14 cellular contexts compared by ENCODE assay signal in the genomic region with DNA sequence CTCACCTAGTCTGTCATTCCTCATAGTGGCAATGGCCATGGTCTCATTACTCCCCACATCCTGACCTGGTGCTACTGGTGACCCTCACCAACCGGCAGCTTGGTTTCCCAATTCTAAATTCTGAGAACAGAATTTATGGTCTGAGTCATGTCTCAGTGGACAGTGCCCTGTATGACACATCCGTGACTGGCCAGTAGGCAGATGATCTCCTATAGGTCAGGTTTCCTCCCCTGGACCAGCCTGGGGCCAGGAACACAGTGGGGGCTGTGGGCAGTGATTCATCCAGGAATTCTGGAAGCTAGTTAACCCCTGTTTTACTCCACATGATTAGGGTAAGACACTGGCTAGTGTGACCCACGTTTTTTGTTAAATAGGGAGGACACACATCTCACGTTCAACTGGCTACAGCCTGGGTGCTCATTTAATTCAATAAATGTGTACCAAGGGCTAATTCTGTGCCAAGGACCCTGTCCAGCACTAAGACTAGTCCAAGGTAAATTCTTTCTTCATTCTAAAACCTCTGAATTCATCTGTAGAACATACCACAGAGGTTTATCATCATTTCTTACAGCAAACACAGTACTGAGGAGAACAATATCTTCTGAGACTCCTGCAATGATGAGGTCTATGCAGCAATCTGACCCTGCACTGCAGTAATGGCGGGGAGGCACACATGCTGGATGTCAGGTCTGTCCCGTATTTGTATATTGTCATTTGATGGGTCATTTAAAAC.
DNase-seq lines count a peak whose midpoint lies in the region; ATAC-seq, FAIRE-seq and TF ChIP-seq lines count a peak whose summit lies in the region.
"Had no signal": no experiment of that assay in that cellular context is flagged by ENCODE, and none has a peak within 500 bp of the region (broad histone marks: within the 10 kb centered on the region; RNA-seq: fewer than 3 reads in every experiment).

No MANE protein-coding gene starts in this region.

- intact Hi-C loops in Caco-2 (cut with micrococcal nuclease; ENCODE audit: unreplicated experiment) (no loop called here), PC-3 (cut with micrococcal nuclease) (loop anchor here (1.0 to 5.0 kb wide), 3 partner anchors 14 to 251 kb away; partner anchors contain the start of gene TBX3), mucosa of descending colon (cut with DNase I, micrococcal nuclease) (no loop called here)

- no TSS peak for BruUV-seq in Caco-2 (replicated peaks; lab: Mats Ljungman, UMichigan)
- BruUV-seq in PC-3 (replicated peaks; lab: Mats Ljungman, UMichigan), result no TSS peak

- no peak overlapping the region for H3K23ac ChIP-seq in H1 (ENCODE audit: insufficient read length)

- no peak overlapping the region for H2BK5ac ChIP-seq in H1 (ENCODE audit: low read depth, low read length)

- no peak for FAIRE-seq in H1 (lab: Jason Lieb, UNC)
- FAIRE-seq: endothelial cell of umbilical vein, GM12878 had no signal

- H3K4me1 ChIP-seq in Caco-2, result peaks cover 20% of the 10 kb centered on the region
- peaks cover 28% of the 10 kb centered on the region for H3K4me1 ChIP-seq in PC-3 (ENCODE audit: insufficient read depth, low read length)
- no peaks in the 10 kb centered on the region for H3K4me1 ChIP-seq in H1 (replicated peaks in 1 of 4; ENCODE audit: control insufficient read depth in 3 of 4, insufficient read depth in 4 of 4, low read length in 3 of 4)
- no peaks in the 10 kb centered on the region for H3K4me1 ChIP-seq in mucosa of descending colon (ENCODE audit: low read depth)

- no peaks in the 10 kb centered on the region for H3K27me3 Mint-ChIP-seq in Caco-2 (ENCODE audit: insufficient read depth, unreplicated experiment)
- H3K27me3 Mint-ChIP-seq in activated naive CD8-positive, alpha-beta T cell treated with anti-CD3 and anti-CD28 coated beads, Interleukin-2, amount 50 U/mL, for 24 hours, result no peaks in the 10 kb centered on the region
- H3K27me3 Mint-ChIP-seq: CD4-positive, alpha-beta memory T cell; T-helper 17 cell had no signal

- no peaks in the 10 kb centered on the region for H3K36me3 Mint-ChIP-seq in Caco-2 (ENCODE audit: insufficient read depth, unreplicated experiment)
- H3K36me3 Mint-ChIP-seq in activated naive CD8-positive, alpha-beta T cell treated with anti-CD3 and anti-CD28 coated beads, Interleukin-2, amount 50 U/mL, for 24 hours (ENCODE audit: low read depth), result no peaks in the 10 kb centered on the region
- H3K36me3 Mint-ChIP-seq: CD4-positive, alpha-beta memory T cell had no signal

- H3K9me3 Mint-ChIP-seq in Caco-2 (ENCODE audit: unreplicated experiment), result peaks cover 22% of the 10 kb centered on the region
- H3K9me3 Mint-ChIP-seq in activated naive CD8-positive, alpha-beta T cell treated with anti-CD3 and anti-CD28 coated beads, Interleukin-2, amount 50 U/mL, for 24 hours, result peaks cover 14% of the 10 kb centered on the region

- WGBS in H1 (ENCODE audit: extremely low coverage in 1 of 2, insufficient coverage in 1 of 2, insufficient read length in 1 of 2, insufficient replicate concordance in 2 of 2, low coverage in 1 of 2, low lambda C conversion rate in 2 of 2, missing lambda C conversion rate in 1 of 2), 2 experiments, result 90% methylated on average over 6 of the region's 6 CpGs; no CpG with 5 or more reads in 1 of the 2 experiments

- no peaks in the 10 kb centered on the region for H3K36me3 ChIP-seq in Caco-2 (ENCODE audit: control insufficient read depth, insufficient read depth, low read length)
- no peaks in the 10 kb centered on the region for H3K36me3 ChIP-seq in PC-3 (ENCODE audit: low read depth, low read length)
- no peaks in the 10 kb centered on the region for H3K36me3 ChIP-seq in H1 (ENCODE audit: control insufficient read depth in 2 of 4, insufficient read depth in 4 of 4, low read length in 3 of 4)
- H3K36me3 ChIP-seq in mucosa of descending colon (ENCODE audit: low read depth), result no peaks in the 10 kb centered on the region

- no peaks in the 10 kb centered on the region for H3K23me2 ChIP-seq in H1 (ENCODE audit: low read depth, low read length)

- peak overlapping the region; percentile 42 for H4K91ac ChIP-seq in H1 (replicated peaks; ENCODE audit: insufficient read length, low read length)

- H3K56ac ChIP-seq in H1 (replicated peaks; ENCODE audit: insufficient read length, low read depth, low read length), result no peak overlapping the region

- H2AFZ ChIP-seq in PC-3 (ENCODE audit: low read length) (peak overlapping the region; percentile 25), H1 (ENCODE audit: low read length) (no peak overlapping the region)

- no peak overlapping the region for H2BK20ac ChIP-seq in H1 (ENCODE audit: low read length)

- H3F3A ChIP-seq in PC-3 (ENCODE audit: low read length, unreplicated experiment), result peaks cover 3% of the 10 kb centered on the region

- H3K9me3 ChIP-seq in Caco-2, result peaks cover 8% of the 10 kb centered on the region; the same call in 1 of the 2 replicates
- H3K9me3 ChIP-seq in PC-3 (ENCODE audit: low read length), result peaks cover 8% of the 10 kb centered on the region; the same call in 1 of the 2 replicates
- peaks cover 0 to 4% of the 10 kb centered on the region in 2 experiments; a peak in 1 of 4 replicates for H3K9me3 ChIP-seq in H1 (ENCODE audit: insufficient read depth in 2 of 2, low read depth in 1 of 2, low read length in 1 of 2)
- no peaks in the 10 kb centered on the region for H3K9me3 ChIP-seq in mucosa of descending colon

- no peak overlapping the region for H2BK15ac ChIP-seq in H1 (ENCODE audit: low read length)

- H4K5ac ChIP-seq in H1 (ENCODE audit: insufficient read length, low read depth, low read length), result no peak overlapping the region

- H3K79me1 ChIP-seq in H1 (ENCODE audit: low read depth, low read length), result no peaks in the 10 kb centered on the region

- peak overlapping the region; percentile 36 for H3K27ac Mint-ChIP-seq in Caco-2 (ENCODE audit: unreplicated experiment)
- H3K27ac Mint-ChIP-seq in activated naive CD8-positive, alpha-beta T cell treated with anti-CD3 and anti-CD28 coated beads, Interleukin-2, amount 50 U/mL, for 24 hours, result no peak overlapping the region
- H3K27ac Mint-ChIP-seq: CD4-positive, alpha-beta memory T cell; T-helper 17 cell had no signal

- H3K9me2 ChIP-seq in PC-3 (replicated peaks; ENCODE audit: low read length), result no peaks in the 10 kb centered on the region

- H2AK5ac ChIP-seq in H1 (ENCODE audit: low read depth, low read length), result no peak overlapping the region

- peak overlapping the region; percentile 64 for H3K4me2 ChIP-seq in PC-3 (ENCODE audit: low read length)
- no peak overlapping the region for H3K4me2 ChIP-seq in H1 (ENCODE audit: insufficient read depth in 1 of 2, low read depth in 2 of 2, low read length in 2 of 2)

- H3K27ac ChIP-seq in PC-3 (ENCODE audit: low read length), result peak overlapping the region; percentile 91
- H3K27ac ChIP-seq in H1 (ENCODE audit: low read depth, low read length), result no peak overlapping the region

- H3K14ac ChIP-seq in H1 (ENCODE audit: insufficient read length), result no peak overlapping the region

- no peak for TF ChIP-seq CTCF in Caco-2 (IDR thresholded peaks at IDR 0.05; ENCODE audit: insufficient read depth in 1 of 2, low read depth in 1 of 2, low read length in 1 of 2, severe bottlenecking in 1 of 2, unreplicated experiment in 1 of 2)
- TF ChIP-seq CTCF in PC-3 (conservative IDR thresholded peaks at IDR 0.05; ENCODE audit: low read depth, low read length), result no peak
- TF ChIP-seq CTCF in H1 (IDR thresholded peaks at IDR 0.05; ENCODE audit: control extremely low read depth in 1 of 3, insufficient read depth in 1 of 3, low read depth in 1 of 3, low read length in 3 of 3), result no peak
- no peak for TF ChIP-seq CTCF in mucosa of descending colon (IDR thresholded peaks at IDR 0.05)

- no peaks in the 10 kb centered on the region for H3K79me2 ChIP-seq in PC-3 (ENCODE audit: low read length)
- no peaks in the 10 kb centered on the region; a peak in 1 of 4 replicates for H3K79me2 ChIP-seq in H1 (ENCODE audit: control insufficient read depth in 1 of 2, insufficient read depth in 2 of 2, low read length in 2 of 2)

- TF ChIP-seq EP300 in H1 (IDR thresholded peaks at IDR 0.05; ENCODE audit: borderline replicate concordance in 1 of 2, low read depth in 2 of 2, low read length in 2 of 2), result no peak

- H3K9ac ChIP-seq in PC-3 (ENCODE audit: low read length), result peak overlapping the region; percentile 53
- no peak overlapping the region for H3K9ac ChIP-seq in H1 (replicated peaks in 1 of 4; ENCODE audit: extremely low read depth in 1 of 4, low read depth in 3 of 4, low read length in 3 of 4)

- H3K4me3 ChIP-seq in Caco-2 (ENCODE audit: low read depth, low read length) (no peak overlapping the region), PC-3 (ENCODE audit: low read length) (peak overlapping the region; percentile 14; the same call in 1 of the 2 replicates), H1 (ENCODE audit: extremely low read depth in 1 of 4, insufficient read depth in 2 of 4, low read depth in 3 of 4, low read length in 4 of 4) (no peak overlapping the region), mucosa of descending colon (no peak overlapping the region)
- H3K4me3 ChIP-seq: GM12878 had no signal

- H3K4me3 Mint-ChIP-seq in Caco-2 (ENCODE audit: unreplicated experiment), result no peak overlapping the region
- H3K4me3 Mint-ChIP-seq in activated naive CD8-positive, alpha-beta T cell treated with anti-CD3 and anti-CD28 coated beads, Interleukin-2, amount 50 U/mL, for 24 hours, result no peak overlapping the region
- H3K4me3 Mint-ChIP-seq: CD4-positive, alpha-beta memory T cell; T-helper 17 cell had no signal

- POLR2A ChIA-PET in Caco-2 (lab: Charles Lee), result no interaction called here
- POLR2A ChIA-PET in PC-3 (lab: Charles Lee; ENCODE audit: unreplicated experiment), result interaction anchor here (1.5 kb wide), 1 partner anchor 249 kb away, joined by 6 read pairs; no protein-coding TSS in a partner anchor
- POLR2A ChIA-PET in H1 (lab: Charles Lee; ENCODE audit: partially characterized antibody), result interaction anchor here (0.6 to 1.0 kb wide), 2 partner anchors 8 to 79 kb away, joined by 3 read pairs; no protein-coding TSS in a partner anchor

- no peak overlapping the region for H4K8ac ChIP-seq in H1 (ENCODE audit: extremely low read depth, insufficient read depth, low read length)

- DNase-seq in Caco-2 (peak; percentile 43 to 73), PC-3 (peak; percentile 98), H1 (ENCODE audit: low read depth in 1 of 2, low spot score in 2 of 2) (no peak), mucosa of descending colon (no peak), NCI-H1694 (lab: John Stamatoyannopoulos, UW) (no peak), cerebellar nuclear complex (lab: John Stamatoyannopoulos, UW) (no peak)
- DNase-seq in activated naive CD8-positive, alpha-beta T cell treated with anti-CD3 and anti-CD28 coated beads, Interleukin-2, amount 50 U/mL, for 24 hours, result no peak
- DNase-seq: amygdala; CD4-positive, alpha-beta memory T cell; NCI-H524 treated with DMSO at 0.1 percent for 48 hours; T-helper 17 cell had no signal

- no peak overlapping the region for H3K18ac ChIP-seq in H1 (ENCODE audit: extremely low read depth, low read length)

- ATAC-seq in PC-3 (peak; percentile 96), mucosa of descending colon (peak; percentile 38), GM18519 (IDR thresholded peaks at IDR 0.05; ENCODE audit: low FRiP score, unreplicated experiment) (no peak)
- ATAC-seq in activated naive CD8-positive, alpha-beta T cell treated with anti-CD3 and anti-CD28 coated beads, Interleukin-2, amount 50 U/mL, for 24 hours, result no peak
- ATAC-seq: GM12878, T-helper 17 cell had no signal

- TF ChIP-seq RAD21 in H1 (IDR thresholded peaks at IDR 0.05 in 1 of 2, conservative IDR thresholded peaks at IDR 0.05 in 1 of 2; ENCODE audit: low read depth in 2 of 2, low read length in 2 of 2), result no peak

- H2BK12ac ChIP-seq in H1 (ENCODE audit: low read depth, low read length), result no peak overlapping the region

- H3K27me3 ChIP-seq in Caco-2 (replicated peaks; ENCODE audit: control insufficient read depth, insufficient read depth, low read length) (no peaks in the 10 kb centered on the region), PC-3 (ENCODE audit: low read length) (no peaks in the 10 kb centered on the region), H1 (replicated peaks in 1 of 4; ENCODE audit: control insufficient read depth in 3 of 4, extremely low read depth in 1 of 4, insufficient read depth in 3 of 4, low read length in 3 of 4) (no peaks in the 10 kb centered on the region)

- H2BK120ac ChIP-seq in H1 (replicated peaks; ENCODE audit: low read depth, low read length), result no peak overlapping the region

- H4K20me1 ChIP-seq in PC-3 (ENCODE audit: low read length) (no peaks in the 10 kb centered on the region), H1 (replicated peaks in 1 of 2; ENCODE audit: control insufficient read depth in 1 of 2, insufficient read depth in 2 of 2, low read length in 2 of 2) (no peaks in the 10 kb centered on the region)

- H3K4me1 Mint-ChIP-seq in Caco-2 (ENCODE audit: low read depth, unreplicated experiment), result peaks cover 7% of the 10 kb centered on the region
- H3K4me1 Mint-ChIP-seq in activated naive CD8-positive, alpha-beta T cell treated with anti-CD3 and anti-CD28 coated beads, Interleukin-2, amount 50 U/mL, for 24 hours, result no peaks in the 10 kb centered on the region
- H3K4me1 Mint-ChIP-seq: CD4-positive, alpha-beta memory T cell; T-helper 17 cell had no signal

- no peak overlapping the region for H3K4ac ChIP-seq in H1 (replicated peaks; ENCODE audit: insufficient read length, low read depth, low read length)

- no peak for TF ChIP-seq POLR2A in H1 (IDR thresholded peaks at IDR 0.05; ENCODE audit: control extremely low read depth in 1 of 2, low read depth in 2 of 2, low read length in 2 of 2)

- CTCF ChIA-PET in Caco-2 (lab: Charles Lee) (interaction anchor here (0.6 to 0.8 kb wide), 2 partner anchors 11 to 230 kb away, joined by 3 to 4 read pairs; no protein-coding TSS in a partner anchor), PC-3 (lab: Charles Lee) (interaction anchor here (0.5 to 1.5 kb wide), 2 partner anchors 16 to 249 kb away, joined by 7 read pairs; partner anchors contain the start of gene TBX3), H1 (lab: Charles Lee; ENCODE audit: partially characterized antibody) (interaction anchor here (1.4 to 2.4 kb wide), 3 partner anchors 14 to 233 kb away, joined by 6 to 12 read pairs (median 6); no protein-coding TSS in a partner anchor)

Comparison
In these comparisons a context has a peak if more than half of its experiments do, and no peak if none do; other contexts are left out.
1. DNase-seq: peak in Caco-2 (2 of 2) and PC-3 (single experiment); none in H1 (0 of 2), mucosa of descending colon (0 of 3), activated naive CD8-positive, alpha-beta T cell treated with anti-CD3 and anti-CD28 coated beads, Interleukin-2, amount 50 U/mL, for 24 hours (single experiment), NCI-H1694 (single experiment) and cerebellar nuclear complex (0 of 2).
2. ATAC-seq: peak in PC-3 (single experiment) and mucosa of descending colon (single experiment); none in activated naive CD8-positive, alpha-beta T cell treated with anti-CD3 and anti-CD28 coated beads, Interleukin-2, amount 50 U/mL, for 24 hours (single experiment) and GM18519 (single experiment).